Comparison of ENCODE assay signal across 1 cellular context in genomic region chr1:39900662-39901485, GRCh38.
A peak's percentile ranks its signal among the peaks of the same experiment; 100 is the strongest.
TF ChIP-seq lines count a peak whose summit lies in the region.

No MANE protein-coding gene starts in this region.

TF ChIP-seq in WTC11, 78 proteins besides CTCF, POLR2A, EP300 and RAD21 (continued from another document):
- TF ChIP-seq PRDM15 (CRISPR knock-in tag; IDR thresholded peaks at IDR 0.05) (no peak), EMX1 (CRISPR knock-in tag; IDR thresholded peaks at IDR 0.05) (no peak), FOXP1 (CRISPR knock-in tag; IDR thresholded peaks at IDR 0.05; ENCODE audit: borderline replicate concordance) (0 out of 2 replicates have a peak, but pooled peaks have one; percentile 23), ELF4 (CRISPR knock-in tag; IDR thresholded peaks at IDR 0.05; ENCODE audit: low read depth) (no peak), NFE2L1 (CRISPR knock-in tag; IDR thresholded peaks at IDR 0.05) (no peak), STAT6 (CRISPR knock-in tag; conservative IDR thresholded peaks at IDR 0.05; ENCODE audit: low read depth) (no peak), CREB1 (CRISPR knock-in tag; IDR thresholded peaks at IDR 0.05) (no peak), ARID4B (CRISPR knock-in tag; IDR thresholded peaks at IDR 0.05; ENCODE audit: borderline replicate concordance) (peak; percentile 70; the same call in 1 of the 2 replicates), ZNF138 (CRISPR knock-in tag; conservative IDR thresholded peaks at IDR 0.05) (no peak), HMGA2 (CRISPR knock-in tag; IDR thresholded peaks at IDR 0.05) (no peak), USF1 (CRISPR knock-in tag; IDR thresholded peaks at IDR 0.05) (no peak; the same call in 1 of the 2 replicates), SMAD3 (CRISPR knock-in tag; IDR thresholded peaks at IDR 0.05; ENCODE audit: borderline replicate concordance) (no peak), SP1 (CRISPR knock-in tag; conservative IDR thresholded peaks at IDR 0.05) (no peak), MAX (CRISPR knock-in tag; IDR thresholded peaks at IDR 0.05) (peak; percentile 42; the same call in 1 of the 2 replicates), ZNF512 (CRISPR knock-in tag; IDR thresholded peaks at IDR 0.05; ENCODE audit: borderline replicate concordance) (no peak), FOXP4 (CRISPR knock-in tag; IDR thresholded peaks at IDR 0.05) (no peak)
